15 cellular contexts compared by ENCODE assay signal in genomic region chr4:15489551-15489950, GRCh38. TPM values are rescaled to one million over a fixed set of nuclear protein-coding genes. Genes with fewer than 3 reads are reported as not detected.
"Had no signal": no experiment of that assay in that cellular context is flagged by ENCODE, and none has a peak within 500 bp of the region (broad histone marks: within the 10 kb centered on the region; RNA-seq: fewer than 3 reads in every experiment).

No MANE protein-coding gene starts in this region.

- H3K4me3 ChIP-seq: hepatocyte, lung, transverse colon, uterus had no signal

- H3K27ac ChIP-seq: hepatocyte, transverse colon, uterus had no signal

- H3K36me3 ChIP-seq: transverse colon, uterus had no signal

- H3K9ac ChIP-seq: SK-N-SH had no signal

- H3K4me2 ChIP-seq: hepatocyte, SK-N-SH had no signal

- H3K27me3 ChIP-seq: hepatocyte, transverse colon, uterus had no signal

- H3K79me2 ChIP-seq: hepatocyte had no signal

- H3K4me1 ChIP-seq: transverse colon, uterus had no signal

- DNase-seq: activated CD4-positive, alpha-beta T cell treated with anti-CD3 and anti-CD28 coated beads, Interleukin-2, amount 50 U/mL, for 1 hour; activated CD8-positive, alpha-beta memory T cell treated with anti-CD3 and anti-CD28 coated beads, Interleukin-2, amount 50 U/mL, for 4 hours; activated naive CD4-positive, alpha-beta T cell treated with anti-CD3 and anti-CD28 coated beads for 36 hours; activated T-cell treated with anti-CD3 and anti-CD28 coated beads, Interleukin-2, amount 50 U/mL, for 4 hours; aorta; effector memory CD4-positive, alpha-beta T cell; left cardiac atrium; midbrain; occipital lobe; SK-N-SH; stimulated activated CD4-positive, alpha-beta T cell treated with anti-CD3 and anti-CD28 coated beads, Interleukin-2, amount 100 ng/mL, for 48 hours; transverse colon; uterus had no signal

- H2AFZ ChIP-seq: hepatocyte had no signal

- ATAC-seq: activated T-cell treated with anti-CD3 and anti-CD28 coated beads, Interleukin-2, amount 50 U/mL, for 4 hours had no signal

RNA-seq across cellular contexts. Expression of gene CC2D2A, which starts 19.9 kb away (rescaled TPM):
- total RNA-seq: activated naive CD4-positive, alpha-beta T cell treated with anti-CD3 and anti-CD28 coated beads for 36 hours had no signal
